Comparison of ENCODE assay signal across 11 cellular contexts in the genomic region with DNA sequence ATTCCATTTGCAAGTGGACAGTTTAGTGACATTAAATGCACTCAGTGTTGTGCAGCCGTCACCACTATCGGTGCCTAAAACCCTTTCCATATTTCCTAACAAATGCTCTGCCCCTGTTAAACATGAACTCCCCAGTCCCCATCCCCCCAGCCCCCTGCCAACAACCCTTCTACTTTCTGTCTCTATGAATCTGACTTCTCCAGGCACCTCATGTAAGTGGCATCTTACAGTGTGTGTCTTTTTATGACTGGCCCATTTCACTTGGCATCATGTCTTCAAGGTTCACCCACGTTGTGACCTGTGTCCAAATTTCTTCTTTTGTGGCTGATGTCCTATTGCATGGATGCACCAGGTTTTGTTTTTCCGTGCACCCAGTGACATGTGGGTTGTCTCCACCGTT.
DNase-seq lines count a peak whose midpoint lies in the region; ATAC-seq and TF ChIP-seq lines count a peak whose summit lies in the region.
"Had no signal": no experiment of that assay in that cellular context is flagged by ENCODE, and none has a peak within 500 bp of the region (broad histone marks: within the 10 kb centered on the region; RNA-seq: fewer than 3 reads in every experiment).

No MANE protein-coding gene starts in this region.

- DNase-seq in heart left ventricle (no peak), left cardiac atrium (no peak), esophagus muscularis mucosa (ENCODE audit: extremely low spot score) (peak; percentile 89), neuronal stem cell (ENCODE audit: low spot score) (no peak), esophagus squamous epithelium (lab: John Stamatoyannopoulos, UW) (no peak)
- DNase-seq: CD4-positive, alpha-beta memory T cell; GM23248 had no signal

- H3K79me1 ChIP-seq in neuronal stem cell (ENCODE audit: low read depth, low read length) = no peaks in the 10 kb centered on the region

- no peak overlapping the region for H2BK120ac ChIP-seq in neuronal stem cell (ENCODE audit: low read depth, low read length)

- H4K8ac ChIP-seq in neuronal stem cell (ENCODE audit: low read depth, low read length) = no peak overlapping the region

- no peak overlapping the region for H2BK12ac ChIP-seq in neuronal stem cell (ENCODE audit: low read length)

- H3K27ac ChIP-seq in heart left ventricle = peak overlapping the region in 8 of 12 donors; percentile 5 to 83 (median 80)
- no peak overlapping the region for H3K27ac ChIP-seq in esophagus muscularis mucosa (replicated peaks in 1 of 4)
- H3K27ac ChIP-seq in neuronal stem cell (replicated peaks; ENCODE audit: low read length) = no peak overlapping the region
- no peak overlapping the region for H3K27ac ChIP-seq in skeletal muscle tissue (ENCODE audit: low read depth, low read length)
- no peak overlapping the region for H3K27ac ChIP-seq in esophagus squamous epithelium
- H3K27ac ChIP-seq: C4-2B, GM23248 had no signal

- no peak for ATAC-seq in heart left ventricle
- no peak for ATAC-seq in left cardiac atrium
- no peak for ATAC-seq in GM21717 (IDR thresholded peaks at IDR 0.05; ENCODE audit: unreplicated experiment)
- ATAC-seq: GM12878 had no signal

- no peaks in the 10 kb centered on the region for H3K9me3 ChIP-seq in heart left ventricle
- no peaks in the 10 kb centered on the region for H3K9me3 ChIP-seq in esophagus muscularis mucosa
- no peaks in the 10 kb centered on the region for H3K9me3 ChIP-seq in neuronal stem cell (replicated peaks in 1 of 2; ENCODE audit: control insufficient read depth in 2 of 2, insufficient read depth in 1 of 2, low read depth in 1 of 2, low read length in 2 of 2)
- H3K9me3 ChIP-seq in skeletal muscle tissue (ENCODE audit: control insufficient read depth in 3 of 3, low read length in 3 of 3) = no peaks in the 10 kb centered on the region
- no peaks in the 10 kb centered on the region for H3K9me3 ChIP-seq in esophagus squamous epithelium

- TF ChIP-seq CTCF in heart left ventricle (IDR thresholded peaks at IDR 0.05) (no peak), esophagus muscularis mucosa (IDR thresholded peaks at IDR 0.05) (no peak), esophagus squamous epithelium (IDR thresholded peaks at IDR 0.05) (no peak)

- H3K4me1 ChIP-seq in heart left ventricle (peaks cover 0 to 54% (median 14%) of the 10 kb centered on the region in 12 donors), esophagus muscularis mucosa (peaks cover 0 to 18% (median 0%) of the 10 kb centered on the region in 4 donors), neuronal stem cell (ENCODE audit: control insufficient read depth in 2 of 2, insufficient read depth in 1 of 2, low read depth in 1 of 2, low read length in 2 of 2) (peaks cover 4 to 8% of the 10 kb centered on the region in 2 donors), skeletal muscle tissue (ENCODE audit: control insufficient read depth in 3 of 3, insufficient read depth in 3 of 3, low read length in 3 of 3) (peaks cover 21 to 53% (median 34%) of the 10 kb centered on the region in 3 donors), esophagus squamous epithelium (no peaks in the 10 kb centered on the region)

- no peak overlapping the region for H2AFZ ChIP-seq in neuronal stem cell (ENCODE audit: low read length)
- H2AFZ ChIP-seq: GM23248 had no signal

- H3K36me3 ChIP-seq in heart left ventricle (no peaks in the 10 kb centered on the region), esophagus muscularis mucosa (no peaks in the 10 kb centered on the region), neuronal stem cell (replicated peaks in 1 of 2; ENCODE audit: control insufficient read depth in 2 of 2, insufficient read depth in 2 of 2, low read length in 2 of 2) (no peaks in the 10 kb centered on the region), skeletal muscle tissue (ENCODE audit: control insufficient read depth in 3 of 3, insufficient read depth in 3 of 3, low read length in 3 of 3) (no peaks in the 10 kb centered on the region), esophagus squamous epithelium (no peaks in the 10 kb centered on the region)

- no peak overlapping the region for H4K91ac ChIP-seq in neuronal stem cell (ENCODE audit: low read depth, low read length, poor library complexity)

- TF ChIP-seq EP300 in esophagus muscularis mucosa (IDR thresholded peaks at IDR 0.05) = no peak

- no peak overlapping the region for H3K14ac ChIP-seq in neuronal stem cell (ENCODE audit: low read length)

- no peak overlapping the region for H2BK15ac ChIP-seq in neuronal stem cell (ENCODE audit: low read length)

- 73 to 75% (median 74%) methylated on average over 5 of the region's 5 CpGs for WGBS in heart left ventricle, 4 donors
- WGBS in esophagus muscularis mucosa = 78% methylated on average over 5 of the region's 5 CpGs
- WGBS in neuronal stem cell (ENCODE audit: extremely low coverage in 2 of 2, insufficient read length in 2 of 2, insufficient replicate concordance in 1 of 2), 2 donors = no CpG with 5 or more reads among the region's 5 CpGs
- WGBS in esophagus squamous epithelium, 2 donors = 77 to 84% methylated on average over 5 of the region's 5 CpGs

- H3K4me3 ChIP-seq in heart left ventricle (no peak overlapping the region), esophagus muscularis mucosa (no peak overlapping the region), neuronal stem cell (ENCODE audit: low read length in 2 of 2) (no peak overlapping the region), skeletal muscle tissue (ENCODE audit: low read length in 3 of 3) (peak overlapping the region in 1 of 3 donors; percentile 54), esophagus squamous epithelium (no peak overlapping the region)
- H3K4me3 ChIP-seq: GM12878, GM23248 had no signal

- TF ChIP-seq POLR2A in heart left ventricle (IDR thresholded peaks at IDR 0.05) = no peak
- no peak for TF ChIP-seq POLR2A in esophagus muscularis mucosa (IDR thresholded peaks at IDR 0.05; ENCODE audit: low read depth)
- no peak for TF ChIP-seq POLR2A in esophagus squamous epithelium (IDR thresholded peaks at IDR 0.05)

- no peak overlapping the region for H3K4me2 ChIP-seq in neuronal stem cell (ENCODE audit: insufficient read depth, low read length, poor library complexity, severe bottlenecking)

- no peak overlapping the region for H3K23ac ChIP-seq in neuronal stem cell (ENCODE audit: low read depth, low read length, poor library complexity)

- H3K4ac ChIP-seq in neuronal stem cell (ENCODE audit: low read length) = no peak overlapping the region

- H3K18ac ChIP-seq in neuronal stem cell (ENCODE audit: low read length) = no peak overlapping the region

- H3K27me3 ChIP-seq in heart left ventricle (no peaks in the 10 kb centered on the region), esophagus muscularis mucosa (peaks cover 0 to 5% (median 0%) of the 10 kb centered on the region in 4 donors), neuronal stem cell (ENCODE audit: control insufficient read depth in 3 of 3, insufficient read depth in 3 of 3, low read depth in 1 of 3, low read length in 3 of 3) (peaks cover 0 to 4% (median 0%) of the 10 kb centered on the region in 3 experiments), skeletal muscle tissue (ENCODE audit: control insufficient read depth in 3 of 3, insufficient read depth in 3 of 3, low read length in 3 of 3) (no peaks in the 10 kb centered on the region), esophagus squamous epithelium (peaks cover 0 to 4% (median 0%) of the 10 kb centered on the region in 4 donors)

- H2AK5ac ChIP-seq in neuronal stem cell (ENCODE audit: low read depth, low read length) = peak overlapping the region; percentile 61

- intact Hi-C loops in heart left ventricle (cut with DNase I) = loop anchor here in 2 of 10 donors (5.0 to 10.0 kb wide), 2 partner anchors 60 to 143 kb away; a partner anchor contains a TSS
- intact Hi-C loops in left cardiac atrium (cut with DNase I) = loop anchor here in 1 of 2 donors (5.0 kb wide), 1 partner anchor 57 kb away; no protein-coding TSS in a partner anchor
- intact Hi-C loops in esophagus muscularis mucosa (cut with DNase I) = no loop called here
- intact Hi-C loops in esophagus squamous epithelium (cut with DNase I) = no loop called here

- H3K9ac ChIP-seq in neuronal stem cell (ENCODE audit: low read depth, low read length, poor library complexity) (no peak overlapping the region), skeletal muscle tissue (ENCODE audit: low read depth in 1 of 3, low read length in 3 of 3) (peak overlapping the region in 2 of 3 donors; percentile 65 to 79)
- H3K9ac ChIP-seq: GM23248 had no signal

- no peak overlapping the region for H2BK5ac ChIP-seq in neuronal stem cell (ENCODE audit: low read length)

Comparison
In these comparisons a context has a peak if more than half of its experiments do, and no peak if none do; other contexts are left out.
1. H3K27ac ChIP-seq: peak in heart left ventricle (8 of 12); none in esophagus muscularis mucosa (0 of 4), neuronal stem cell (single experiment), skeletal muscle tissue (single experiment) and esophagus squamous epithelium (0 of 4).